Comparison of ENCODE assay signal across 18 cellular contexts in the genomic region with DNA sequence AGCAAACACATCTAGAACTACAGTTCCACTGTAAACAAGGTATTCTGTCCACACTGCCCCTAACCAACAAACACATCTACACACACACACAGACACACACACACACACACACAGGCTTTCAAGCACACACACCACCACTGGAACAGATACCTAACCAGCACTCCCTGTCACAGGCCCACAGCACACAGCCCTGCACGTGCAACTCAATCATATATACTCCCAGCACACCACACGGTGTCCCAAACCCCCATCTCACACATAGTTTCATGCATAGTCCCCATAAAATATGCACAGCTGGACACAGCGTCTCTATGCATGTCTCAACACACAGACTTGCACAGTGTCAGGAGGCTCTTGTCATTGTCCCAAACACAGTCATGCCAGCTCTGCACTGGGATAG. TPM values are rescaled to one million over a fixed set of nuclear protein-coding genes. Genes with fewer than 3 reads are reported as not detected.
DNase-seq lines count a peak whose midpoint lies in the region; ATAC-seq and TF ChIP-seq lines count a peak whose summit lies in the region.
"Had no signal": no experiment of that assay in that cellular context is flagged by ENCODE, and none has a peak within 500 bp of the region (broad histone marks: within the 10 kb centered on the region; RNA-seq: fewer than 3 reads in every experiment).

No MANE protein-coding gene starts in this region.

- H3K4me2 ChIP-seq in PC-3 (ENCODE audit: low read length) (no peak overlapping the region), GM23248 (ENCODE audit: unreplicated experiment) (no peak overlapping the region)

- CTCF ChIA-PET in PC-3 (lab: Charles Lee): interaction anchor here (1.3 kb wide), 1 partner anchor 505 kb away, joined by 4 read pairs; no protein-coding TSS in a partner anchor

- peak; percentile 38 for DNase-seq in DMS 273 (lab: John Stamatoyannopoulos, UW; ENCODE audit: unreplicated experiment)
- no peak for DNase-seq in DMS 273 treated with DMSO at 0.1 percent for 48 hours (lab: John Stamatoyannopoulos, UW)
- DNase-seq in PC-3: no peak
- no peak for DNase-seq in foreskin keratinocyte
- no peak for DNase-seq in thyroid gland
- DNase-seq in GM23248: no peak
- no peak for DNase-seq in HCEC 1CT
- DNase-seq in AML-193 (lab: John Stamatoyannopoulos, UW): no peak
- DNase-seq: C1 segment of cervical spinal cord, NCI-H1092 treated with DMSO at 0.1 percent for 48 hours, NCI-H446 treated with DMSO at 0.1 percent for 48 hours, NCI-H748 treated with DMSO at 0.1 percent for 48 hours, SIG-M5 had no signal

- H3K9ac ChIP-seq in PC-3 (ENCODE audit: low read length) (no peak overlapping the region), GM23248 (no peak overlapping the region)

- no peaks in the 10 kb centered on the region for H3K27me3 ChIP-seq in PC-3 (ENCODE audit: low read length)
- H3K27me3 ChIP-seq in foreskin keratinocyte: no peaks in the 10 kb centered on the region
- H3K27me3 ChIP-seq in thyroid gland: no peaks in the 10 kb centered on the region
- no peaks in the 10 kb centered on the region for H3K27me3 ChIP-seq in GM23248 (replicated peaks; ENCODE audit: insufficient read depth)

- H3K79me2 ChIP-seq in PC-3 (ENCODE audit: low read length): no peaks in the 10 kb centered on the region
- no peaks in the 10 kb centered on the region for H3K79me2 ChIP-seq in GM23248 (ENCODE audit: insufficient read depth)

- no peaks in the 10 kb centered on the region for H3K9me3 ChIP-seq in PC-3 (ENCODE audit: low read length)
- H3K9me3 ChIP-seq in thyroid gland: no peaks in the 10 kb centered on the region
- H3K9me3 ChIP-seq in GM23248 (ENCODE audit: low read depth): no peaks in the 10 kb centered on the region

- H3K36me3 ChIP-seq in PC-3 (ENCODE audit: low read depth, low read length): no peaks in the 10 kb centered on the region
- H3K36me3 ChIP-seq in thyroid gland: no peaks in the 10 kb centered on the region
- H3K36me3 ChIP-seq in GM23248 (ENCODE audit: low read depth): no peaks in the 10 kb centered on the region

- peaks cover 49% of the 10 kb centered on the region for H3K4me1 ChIP-seq in PC-3 (ENCODE audit: insufficient read depth, low read length)
- peaks cover 50% of the 10 kb centered on the region for H3K4me1 ChIP-seq in foreskin keratinocyte
- peaks cover 32 to 57% of the 10 kb centered on the region in 2 donors for H3K4me1 ChIP-seq in thyroid gland
- H3K4me1 ChIP-seq in GM23248 (ENCODE audit: insufficient read depth): peaks cover 20% of the 10 kb centered on the region

- in situ Hi-C loops in GM23248 (cut with MboI): loop anchor here (10.0 kb wide), 1 partner anchor 722 kb away; no protein-coding TSS in a partner anchor

- no peak for ATAC-seq in PC-3
- no peak for ATAC-seq in foreskin keratinocyte
- ATAC-seq: HCT116, Panc1 had no signal

- H4K20me1 ChIP-seq in PC-3 (ENCODE audit: low read length): no peaks in the 10 kb centered on the region
- no peaks in the 10 kb centered on the region for H4K20me1 ChIP-seq in GM23248 (ENCODE audit: insufficient read depth)

- no peaks in the 10 kb centered on the region for H3F3A ChIP-seq in PC-3 (ENCODE audit: low read length, unreplicated experiment)
- peaks cover 17% of the 10 kb centered on the region for H3F3A ChIP-seq in GM23248 (ENCODE audit: insufficient read depth)

- TF ChIP-seq POLR2A in thyroid gland (IDR thresholded peaks at IDR 0.05): no peak

- POLR2A ChIA-PET in PC-3 (lab: Charles Lee; ENCODE audit: unreplicated experiment): no interaction called here

- intact Hi-C loops in PC-3 (cut with micrococcal nuclease): no loop called here
- intact Hi-C loops in thyroid gland (cut with DNase I): loop anchor here (5.0 kb wide), 2 partner anchors 500 to 720 kb away; no protein-coding TSS in a partner anchor

- no peaks in the 10 kb centered on the region for H3K9me2 ChIP-seq in PC-3 (replicated peaks; ENCODE audit: low read length)
- no peaks in the 10 kb centered on the region for H3K9me2 ChIP-seq in GM23248 (ENCODE audit: insufficient read depth)

- no peak overlapping the region for H2AFZ ChIP-seq in PC-3 (ENCODE audit: low read length)
- H2AFZ ChIP-seq in GM23248: no peak overlapping the region

- H3K27ac ChIP-seq in PC-3 (ENCODE audit: low read length): peak overlapping the region; percentile 97; the same call in 1 of the 2 replicates
- H3K27ac ChIP-seq in foreskin keratinocyte: peak overlapping the region; percentile 62
- peak overlapping the region; percentile 9 to 80 (median 73) for H3K27ac ChIP-seq in thyroid gland
- H3K27ac ChIP-seq in GM23248: no peak overlapping the region
- H3K27ac ChIP-seq: 22Rv1 had no signal

- no peak overlapping the region for H3K4me3 ChIP-seq in PC-3 (ENCODE audit: low read length)
- no peak overlapping the region for H3K4me3 ChIP-seq in thyroid gland (replicated peaks in 1 of 3)
- H3K4me3 ChIP-seq in GM23248: no peak overlapping the region

- no TSS peak for BruUV-seq in PC-3 (replicated peaks; lab: Mats Ljungman, UMichigan)

- no peak for TF ChIP-seq CTCF in PC-3 (conservative IDR thresholded peaks at IDR 0.05; ENCODE audit: low read depth, low read length)
- TF ChIP-seq CTCF in foreskin keratinocyte (conservative IDR thresholded peaks at IDR 0.05): no peak
- no peak for TF ChIP-seq CTCF in thyroid gland (IDR thresholded peaks at IDR 0.05)

- WGBS in thyroid gland, 2 donors: 87 to 88% methylated on average over 3 of the region's 3 CpGs
- 85 to 95% methylated on average over 3 of the region's 3 CpGs for WGBS in GM23248 (ENCODE audit: low coverage in 1 of 2, low lambda C conversion rate in 2 of 2, missing lambda C conversion rate in 2 of 2), 2 experiments

RNA-seq across cellular contexts. Expression of a gene that starts 27.6 kb away (rescaled TPM):
- total RNA-seq in PC-3 (2014; rRNA removed) (719 and 1,028 TPM in 2 replicates), foreskin keratinocyte (445 and 504 TPM in 2 replicates), thyroid gland (1,000 to 10,000 TPM in 1 of 4 donors, 100 to 1,000 TPM in 3; 364 to 1,037 (median 698) TPM)
- polyA plus RNA-seq in foreskin keratinocyte (626 and 720 TPM in 2 replicates), GM23248 (2016; fragmentation: Nextera tagmentation; extraction: Ambion mirVana) (17.5 and 19.8 TPM in 2 replicates)
- total RNA-seq in GM23248 (2014; rRNA removed; shearing (Covaris generic)): 5.5 and 12.9 TPM in 2 replicates

RNA-seq across cellular contexts. Expression of a gene that starts 28.4 kb away (rescaled TPM):
- 0.12 and 0.15 TPM in 2 replicates for total RNA-seq in PC-3 (2014; rRNA removed)
- 0.32 and 0.58 TPM in 2 replicates for total RNA-seq in foreskin keratinocyte
- polyA plus RNA-seq in foreskin keratinocyte: 0.10 and 0.17 TPM in 2 replicates
- total RNA-seq in thyroid gland: under 1 TPM in 1 of 4 donors, not detected in 3; 0.40 TPM
- total RNA-seq in GM23248 (2014; rRNA removed; shearing (Covaris generic)): not detected in 2 replicates
- polyA plus RNA-seq in GM23248 (2016; fragmentation: Nextera tagmentation; extraction: Ambion mirVana): not detected in 2 replicates

RNA-seq across cellular contexts. Expression of a gene that starts 43.1 kb away (rescaled TPM):
- 0.46 TPM in 1 of 2 replicates, not detected in the other for total RNA-seq in PC-3 (2014; rRNA removed)
- not detected in 2 replicates for total RNA-seq in foreskin keratinocyte
- polyA plus RNA-seq in foreskin keratinocyte: not detected in 2 replicates
- not detected for total RNA-seq in thyroid gland
- not detected in 2 replicates for total RNA-seq in GM23248 (2014; rRNA removed; shearing (Covaris generic))
- 0.15 TPM in 1 of 2 replicates, not detected in the other for polyA plus RNA-seq in GM23248 (2016; fragmentation: Nextera tagmentation; extraction: Ambion mirVana)
- total RNA-seq: G401, M059J had no signal

Comparison
In these comparisons a context has a peak if more than half of its experiments do, and no peak if none do; other contexts are left out.
1. RNA of a gene that starts 27.6 kb away (total RNA-seq): 364 to 1,037 TPM in thyroid gland, 719 to 1,028 TPM in PC-3 and 445 to 504 TPM in foreskin keratinocyte; 5.5 to 12.9 TPM in GM23248; every median in the first group is over 10 times any median in the second.